ENCODE assay signal across 1 cellular context in the genomic region with DNA sequence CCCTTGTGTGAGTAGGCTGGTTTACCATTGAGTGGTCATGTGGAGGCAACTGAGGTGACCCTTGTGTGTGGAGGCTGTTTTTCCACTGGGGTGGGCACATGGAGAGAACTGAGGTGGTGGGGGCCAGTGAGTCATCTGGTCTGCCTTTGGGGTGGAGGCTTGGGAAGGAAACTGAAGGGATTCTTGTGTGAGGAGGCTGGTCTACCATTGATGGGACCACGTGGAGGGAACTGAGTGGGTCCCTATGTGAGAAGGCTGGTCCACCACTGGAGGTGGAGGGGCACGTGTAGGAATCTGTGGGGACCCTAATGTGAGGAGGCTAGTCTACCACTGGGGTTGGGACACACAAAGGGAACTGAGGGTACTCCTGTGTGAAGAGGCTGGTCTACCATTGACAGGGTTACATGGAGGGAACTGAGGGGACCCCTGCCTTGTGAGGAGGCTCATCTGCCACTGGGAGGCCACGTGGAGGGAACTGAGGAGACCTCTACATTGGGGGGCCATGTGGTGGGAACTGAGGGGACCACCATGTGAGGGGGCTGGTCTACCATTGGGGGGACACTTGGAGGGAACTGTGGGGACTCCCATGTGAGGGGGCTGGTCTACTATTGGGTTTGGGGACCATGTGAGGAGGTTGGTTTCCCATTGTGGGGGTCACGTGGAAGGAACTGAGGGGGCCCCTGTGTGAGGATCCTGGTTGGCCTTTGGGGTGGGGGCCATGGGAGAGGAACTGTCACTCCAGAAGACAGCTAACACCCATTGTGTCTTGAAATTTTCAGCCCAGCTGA.
TF ChIP-seq lines count a peak whose summit lies in the region.

No MANE protein-coding gene starts in this region.

TF ChIP-seq in HepG2, 621 proteins besides CTCF, POLR2A, EP300 and RAD21 (continued from another document):
- TF ChIP-seq, protein P1, sequence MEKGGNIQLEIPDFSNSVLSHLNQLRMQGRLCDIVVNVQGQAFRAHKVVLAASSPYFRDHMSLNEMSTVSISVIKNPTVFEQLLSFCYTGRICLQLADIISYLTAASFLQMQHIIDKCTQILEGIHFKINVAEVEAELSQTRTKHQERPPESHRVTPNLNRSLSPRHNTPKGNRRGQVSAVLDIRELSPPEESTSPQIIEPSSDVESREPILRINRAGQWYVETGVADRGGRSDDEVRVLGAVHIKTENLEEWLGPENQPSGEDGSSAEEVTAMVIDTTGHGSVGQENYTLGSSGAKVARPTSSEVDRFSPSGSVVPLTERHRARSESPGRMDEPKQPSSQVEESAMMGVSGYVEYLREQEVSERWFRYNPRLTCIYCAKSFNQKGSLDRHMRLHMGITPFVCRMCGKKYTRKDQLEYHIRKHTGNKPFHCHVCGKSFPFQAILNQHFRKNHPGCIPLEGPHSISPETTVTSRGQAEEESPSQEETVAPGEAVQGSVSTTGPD (CRISPR knock-in tag; IDR thresholded peaks at IDR 0.05): no peak
TF ChIP-seq in HepG2: peak in this region for 1.
